ENCODE assay signal across 13 cellular contexts in genomic region chr19:16351133-16351809, GRCh38. TPM values are rescaled to one million over a fixed set of nuclear protein-coding genes. Genes with fewer than 3 reads are reported as not detected.
A peak's percentile ranks its signal among the peaks of the same experiment; 100 is the strongest.
DNase-seq lines count a peak whose midpoint lies in the region; ATAC-seq, FAIRE-seq and TF ChIP-seq lines count a peak whose summit lies in the region.
"Had no signal": no experiment of that assay in that cellular context is flagged by ENCODE, and none has a peak within 500 bp of the region (broad histone marks: within the 10 kb centered on the region; RNA-seq: fewer than 3 reads in every experiment).

No MANE protein-coding gene starts in this region.

- H3K9me1 ChIP-seq in IMR-90 (ENCODE audit: insufficient read depth, low read length), result peaks cover 4% of the 10 kb centered on the region; the same call in 1 of the 2 replicates

- no peak overlapping the region for H3K27ac ChIP-seq in IMR-90 (ENCODE audit: insufficient read depth, low read length)
- H3K27ac ChIP-seq in astrocyte (ENCODE audit: low read depth, low read length), result no peak overlapping the region
- peak overlapping the region; percentile 38 for H3K27ac ChIP-seq in mesodermal cell (ENCODE audit: low read depth, low read length, severe bottlenecking)
- H3K27ac ChIP-seq: breast epithelium, esophagus squamous epithelium had no signal

- dilution Hi-C loops in IMR-90 (cut with HindIII; ENCODE audit: low sequenced_read_pairs, unreplicated experiment), result no loop called here

- H3K27me3 ChIP-seq in IMR-90 (ENCODE audit: control insufficient read depth, insufficient read depth, low read length) (no peaks in the 10 kb centered on the region), astrocyte (ENCODE audit: insufficient read depth, low read length) (no peaks in the 10 kb centered on the region)
- H3K27me3 ChIP-seq: breast epithelium, esophagus squamous epithelium had no signal

- no peaks in the 10 kb centered on the region for H4K20me1 ChIP-seq in IMR-90 (ENCODE audit: insufficient read depth, low read length)
- H4K20me1 ChIP-seq in astrocyte (ENCODE audit: insufficient read depth, low read length), result no peaks in the 10 kb centered on the region

- H3K9ac ChIP-seq in IMR-90 (ENCODE audit: low read depth, low read length) (no peak overlapping the region), astrocyte (ENCODE audit: low read length) (no peak overlapping the region)

- no peak for TF ChIP-seq RAD21 in IMR-90 (IDR thresholded peaks at IDR 0.05; ENCODE audit: low read length)

- no peak overlapping the region for H2BK5ac ChIP-seq in IMR-90 (ENCODE audit: low read depth, low read length, poor library complexity, severe bottlenecking)

- H2BK15ac ChIP-seq in IMR-90 (ENCODE audit: low read depth, low read length), result no peak overlapping the region

- intact Hi-C loops in IMR-90 (cut with micrococcal nuclease), result no loop called here

- no peak for FAIRE-seq in astrocyte (lab: Jason Lieb, UNC)

- peaks cover 2% of the 10 kb centered on the region for H3K4me1 Mint-ChIP-seq in astrocyte (ENCODE audit: low read depth, unreplicated experiment)

- no peak overlapping the region for H4K8ac ChIP-seq in IMR-90 (ENCODE audit: low read depth in 2 of 2, low read length in 2 of 2)

- H3K4me1 ChIP-seq in IMR-90 (ENCODE audit: control insufficient read depth, insufficient read depth, low read length) (no peaks in the 10 kb centered on the region), astrocyte (ENCODE audit: insufficient read depth, low read length) (peaks cover 12% of the 10 kb centered on the region), mesodermal cell (ENCODE audit: control insufficient read depth, insufficient read depth, low read length, poor library complexity, severe bottlenecking) (peaks cover 5% of the 10 kb centered on the region)
- H3K4me1 ChIP-seq: breast epithelium had no signal

- no peak overlapping the region for H2BK120ac ChIP-seq in IMR-90 (ENCODE audit: low read depth, low read length)

- no peak overlapping the region for H3K14ac ChIP-seq in IMR-90 (replicated peaks; ENCODE audit: low read depth, low read length)

- H3K27me3 Mint-ChIP-seq in astrocyte (ENCODE audit: low read depth, unreplicated experiment), result no peaks in the 10 kb centered on the region

- no peak overlapping the region for H3K4ac ChIP-seq in IMR-90 (ENCODE audit: low read depth, low read length)

- ATAC-seq in IMR-90 (ENCODE audit: low read depth), result no peak
- ATAC-seq in GM21423 (IDR thresholded peaks at IDR 0.05; ENCODE audit: unreplicated experiment), result no peak

- DNase-seq in EL (peak; percentile 66), IMR-90 (peak; percentile 54), astrocyte (ENCODE audit: low read depth) (peak; percentile 42), NCI-H1694 (lab: John Stamatoyannopoulos, UW) (no peak), ACHN (no peak), AG08396 (ENCODE audit: low spot score) (no peak)
- DNase-seq: activated T-cell treated with anti-CD3 and anti-CD28 coated beads for 4 hours, DMS79, esophagus squamous epithelium, NCI-H187 had no signal

- H2AK9ac ChIP-seq in IMR-90 (replicated peaks; ENCODE audit: low read depth, low read length, poor library complexity), result no peak overlapping the region

- no peaks in the 10 kb centered on the region for H3K9me3 ChIP-seq in IMR-90 (ENCODE audit: control insufficient read depth, insufficient read depth, low read length)
- H3K9me3 ChIP-seq in astrocyte (ENCODE audit: insufficient read depth, low read depth, low read length), result no peaks in the 10 kb centered on the region
- no peaks in the 10 kb centered on the region for H3K9me3 ChIP-seq in mesodermal cell (ENCODE audit: control insufficient read depth, low read length)
- H3K9me3 ChIP-seq: breast epithelium, esophagus squamous epithelium had no signal

- no peaks in the 10 kb centered on the region for H3K79me1 ChIP-seq in IMR-90 (ENCODE audit: low read depth in 1 of 2, low read length in 2 of 2)

- H3K4me3 ChIP-seq in IMR-90 (ENCODE audit: insufficient read depth, low read depth, low read length) (no peak overlapping the region), astrocyte (ENCODE audit: insufficient read depth, low read depth, low read length) (no peak overlapping the region), mesodermal cell (ENCODE audit: extremely low read depth, insufficient read depth, low read length, poor library complexity, severe bottlenecking) (no peak overlapping the region)
- H3K4me3 ChIP-seq: breast epithelium, esophagus squamous epithelium had no signal

- no TSS peak for BruUV-seq in IMR-90 (replicated peaks; lab: Mats Ljungman, UMichigan)

- H3K27ac Mint-ChIP-seq in astrocyte (ENCODE audit: unreplicated experiment), result no peak overlapping the region

- no peak overlapping the region for H4K5ac ChIP-seq in IMR-90 (ENCODE audit: low read depth, low read length)

- POLR2A ChIA-PET in IMR-90 (lab: Charles Lee; ENCODE audit: unreplicated experiment), result no interaction called here

- no peak overlapping the region for H3K4me3 Mint-ChIP-seq in astrocyte (ENCODE audit: unreplicated experiment)

- in situ Hi-C loops in IMR-90 (cut with MboI; ENCODE audit: low sequenced_read_pairs) (no loop called here), ACHN (cut with HindIII; ENCODE audit: low pct_ligation_motif_present, low pct_unique_long_range_greater_than_20kb, low sequenced_read_pairs) (no loop called here)

- no peak for TF ChIP-seq POLR2A in IMR-90 (IDR thresholded peaks at IDR 0.05; ENCODE audit: low read depth, low read length)

- TF ChIP-seq CTCF in IMR-90 (conservative IDR thresholded peaks at IDR 0.05; ENCODE audit: low read depth, low read length), result no peak
- no peak for TF ChIP-seq CTCF in astrocyte (IDR thresholded peaks at IDR 0.05; ENCODE audit: insufficient read depth, low read depth, low read length)

- CTCF ChIA-PET in IMR-90 (lab: Yijun Ruan, JAX), result no interaction called here

- H2AFZ ChIP-seq in IMR-90 (replicated peaks; ENCODE audit: low read length, poor library complexity) (peak overlapping the region; percentile 2), astrocyte (ENCODE audit: low read depth, low read length) (no peak overlapping the region)

- H3K23ac ChIP-seq in IMR-90 (ENCODE audit: low read depth, low read length), result no peak overlapping the region

- H3K36me3 Mint-ChIP-seq in astrocyte (ENCODE audit: low read depth, unreplicated experiment), result no peaks in the 10 kb centered on the region

- no peak overlapping the region for H3K18ac ChIP-seq in IMR-90 (ENCODE audit: low read depth, low read length)

- H2BK20ac ChIP-seq in IMR-90 (ENCODE audit: low read depth, low read length), result no peak overlapping the region

- H3K9me3 Mint-ChIP-seq in astrocyte (ENCODE audit: unreplicated experiment), result peaks cover 2% of the 10 kb centered on the region

- no peak overlapping the region for H2AK5ac ChIP-seq in IMR-90 (ENCODE audit: low read depth, low read length)

- 82% methylated on average over 5 of the region's 11 CpGs; no CpG with 5 or more reads in 1 of the 2 experiments for WGBS in IMR-90 (ENCODE audit: extremely low coverage in 2 of 2, insufficient read length in 1 of 2), 2 experiments
- 69 to 72% methylated on average over 7 to 11 of the region's 11 CpGs for WGBS in mesodermal cell (ENCODE audit: insufficient coverage in 2 of 2), 2 experiments

- no peaks in the 10 kb centered on the region for H3K79me2 ChIP-seq in astrocyte (ENCODE audit: insufficient read depth, low read length)

- H3K4me2 ChIP-seq in IMR-90 (ENCODE audit: low read depth, low read length), result no peak overlapping the region
- no peak overlapping the region for H3K4me2 ChIP-seq in astrocyte (ENCODE audit: low read length)

- no peak overlapping the region for H4K91ac ChIP-seq in IMR-90 (ENCODE audit: insufficient read depth, low read depth, low read length)

- H3K36me3 ChIP-seq in IMR-90 (ENCODE audit: control insufficient read depth, insufficient read depth, low read length) (peaks cover 2% of the 10 kb centered on the region; the same call in 1 of the 2 replicates), astrocyte (ENCODE audit: insufficient read depth, low read length) (no peaks in the 10 kb centered on the region), mesodermal cell (ENCODE audit: control insufficient read depth, insufficient read depth, low read length) (peaks cover 4% of the 10 kb centered on the region)
- H3K36me3 ChIP-seq: breast epithelium had no signal

- H3K56ac ChIP-seq in IMR-90 (ENCODE audit: extremely low read depth, insufficient read depth, low read length), result no peak overlapping the region

TF ChIP-seq in IMR-90, 13 proteins besides CTCF, POLR2A, EP300 and RAD21:
- TF ChIP-seq NFE2L2 (IDR thresholded peaks at IDR 0.05; ENCODE audit: low read depth, low read length) (peak; percentile 38; the same call in 1 of the 2 replicates), MXI1 (IDR thresholded peaks at IDR 0.05; ENCODE audit: borderline replicate concordance, low read depth, low read length) (no peak)

RNA-seq across cellular contexts. Expression of gene KLF2, which starts 26.6 kb away (rescaled TPM):
- total RNA-seq in IMR-90 (2012; rRNA removed), result 1.1 and 3.3 TPM in 2 replicates
- 34.4 and 38.9 TPM in 2 replicates for polyA plus RNA-seq in IMR-90 (2012; rRNA removed)
- 49.1 and 78.5 TPM in 2 replicates for polyA plus RNA-seq in IMR-90 (2012; cell fraction: cytosol; rRNA removed)
- 129 and 171 TPM in 2 replicates for polyA plus RNA-seq in IMR-90 (2012; cell fraction: nucleus; rRNA removed; ENCODE audit: low replicate concordance)
- total RNA-seq in astrocyte, result 1.9 and 2.0 TPM in 2 replicates
- 6.2 TPM for polyA plus RNA-seq in mesodermal cell (2013, experiment 1 of 2)
- 3.1 TPM for polyA plus RNA-seq in mesodermal cell (2013, experiment 2 of 2)

Comparison
In these comparisons a context has a peak if more than half of its experiments do, and no peak if none do; other contexts are left out.
1. DNase-seq: peak in EL (single experiment), IMR-90 (single experiment) and astrocyte (single experiment); none in NCI-H1694 (single experiment), ACHN (single experiment) and AG08396 (single experiment).